Comparison of ENCODE assay signal across 8 cellular contexts in the genomic region with DNA sequence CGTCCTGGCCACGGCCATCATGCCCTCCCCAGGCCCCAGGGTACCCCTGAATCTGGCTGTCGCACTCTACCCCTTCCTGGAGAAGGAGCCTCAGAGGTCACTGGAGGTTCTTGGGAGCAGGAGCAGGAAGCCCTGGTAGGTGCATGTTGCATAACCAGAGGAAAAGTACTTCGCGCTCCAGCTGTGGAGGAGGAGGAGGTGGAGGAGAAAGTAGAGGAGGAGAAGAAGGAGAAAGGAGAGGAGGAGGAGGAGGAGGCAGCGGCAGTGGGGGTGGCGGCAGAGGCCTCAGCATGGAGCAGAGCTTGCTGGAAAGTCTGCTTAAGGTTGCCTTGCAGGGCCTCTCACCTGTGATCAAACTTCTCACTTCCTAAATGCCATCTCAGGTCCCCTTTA.
DNase-seq lines count a peak whose midpoint lies in the region; ATAC-seq, FAIRE-seq and TF ChIP-seq lines count a peak whose summit lies in the region.

No MANE protein-coding gene starts in this region.

- H3K9me1 ChIP-seq in K562 (ENCODE audit: control insufficient read depth, insufficient read depth, low read length) = peaks cover 5% of the 10 kb centered on the region

- TF ChIP-seq EP300 in Ishikawa (IDR thresholded peaks at IDR 0.05; ENCODE audit: borderline replicate concordance) (no peak; the same call in 1 of the 2 replicates), K562 (IDR thresholded peaks at IDR 0.05; ENCODE audit: low read length) (no peak)

- peaks cover 41% of the 10 kb centered on the region; the same call in 2 of the 3 replicates for H3K36me3 ChIP-seq in K562 (ENCODE audit: control insufficient read depth, insufficient read depth, low read length)
- H3K36me3 ChIP-seq in stomach smooth muscle (ENCODE audit: control insufficient read depth in 2 of 2, insufficient read depth in 2 of 2, low read length in 2 of 2) = peaks cover 15% of the 10 kb centered on the region in 2 donors
- H3K36me3 ChIP-seq in right atrium auricular region = peaks cover 14% of the 10 kb centered on the region

- peak overlapping the region; percentile 82; the same call in 2 of the 3 replicates for H3K27ac ChIP-seq in K562 (ENCODE audit: extremely low read depth, low read depth, low read length)
- peak overlapping the region; percentile 85 for H3K27ac ChIP-seq in layer of hippocampus (ENCODE audit: low read depth, low read length)
- peak overlapping the region; percentile 81 for H3K27ac ChIP-seq in stomach smooth muscle (ENCODE audit: low read length)
- H3K27ac ChIP-seq in right atrium auricular region = peak overlapping the region in 1 of 2 donors; percentile 66

- FAIRE-seq in K562 (lab: Jason Lieb, UNC) = peak; percentile 73

- H3K9ac ChIP-seq in K562 (ENCODE audit: insufficient read depth in 1 of 2, low read depth in 2 of 2, low read length in 2 of 2) (peak overlapping the region; percentile 69 to 94; a peak in 3 of 4 replicates), stomach smooth muscle (ENCODE audit: low read length in 2 of 2) (peak overlapping the region in 1 of 2 donors; percentile 27)

- intact Hi-C loops in K562 (cut with micrococcal nuclease) = loop anchor here (1.0 to 5.0 kb wide), 3 partner anchors 54 to 107 kb away; no protein-coding TSS in a partner anchor

- DNase-seq in K562 (ENCODE audit: extremely low read depth in 1 of 4, low spot score in 3 of 4) = peak in 1 of 4 experiments; percentile 31
- DNase-seq in right atrium auricular region (ENCODE audit: low spot score) = no peak
- DNase-seq in activated CD4-positive, alpha-beta T cell treated with anti-CD3 and anti-CD28 coated beads for 1 hour = no peak
- no peak for DNase-seq in NCI-H2107 treated with DMSO at 0.1 percent for 48 hours (lab: John Stamatoyannopoulos, UW; ENCODE audit: unreplicated experiment)

- 0 out of 2 replicates have a peak, but pooled peaks cover 7% of the 10 kb centered on the region for H4K20me1 ChIP-seq in K562 (replicated peaks; ENCODE audit: control insufficient read depth, insufficient read depth, low read length)

- WGBS in K562 (ENCODE audit: insufficient coverage, low coverage, missing lambda C conversion rate) = 64% methylated on average over 7 of the region's 7 CpGs

- peak overlapping the region; percentile 90; the same call in 1 of the 2 replicates for H2AFZ ChIP-seq in K562 (ENCODE audit: low read depth, low read length)

- no peak for TF ChIP-seq RAD21 in Ishikawa (IDR thresholded peaks at IDR 0.05; ENCODE audit: low read depth)
- no peak for TF ChIP-seq RAD21 in K562 (CRISPR knock-in tag; conservative IDR thresholded peaks at IDR 0.05 in 1 of 2, IDR thresholded peaks at IDR 0.05 in 1 of 2)

- peak overlapping the region; percentile 84 for H3K4me2 ChIP-seq in K562 (ENCODE audit: insufficient read depth, low read length)

- no peak for TF ChIP-seq CTCF in K562 (IDR thresholded peaks at IDR 0.05 in 2 of 3, conservative IDR thresholded peaks at IDR 0.05 in 1 of 3; ENCODE audit: insufficient read depth in 2 of 3, low read depth in 1 of 3, low read length in 3 of 3)
- no peak for TF ChIP-seq CTCF in right atrium auricular region (IDR thresholded peaks at IDR 0.05)

- no TSS peak for BruUV-seq in K562 (replicated peaks; lab: Mats Ljungman, UMichigan)

- POLR2A ChIA-PET in K562 (lab: Yijun Ruan, JAX) = interaction anchor here (0.6 to 0.9 kb wide), 3 partner anchors 14 to 62 kb away, joined by 3 read pairs; a partner anchor contains a TSS

- H3K4me3 ChIP-seq in K562 (no peak overlapping the region; the same call in 1 of the 2 replicates), stomach smooth muscle (ENCODE audit: low read length in 2 of 2) (peak overlapping the region in 1 of 2 donors; percentile 55), right atrium auricular region (no peak overlapping the region)

- CTCF ChIA-PET in K562 (lab: Yijun Ruan, JAX; ENCODE audit: low intra/inter-chr PET ratio) = interaction anchor here (0.9 kb wide), 1 partner anchor 108 kb away, joined by 3 read pairs; no protein-coding TSS in a partner anchor

- no peaks in the 10 kb centered on the region for H3K27me3 ChIP-seq in K562 (ENCODE audit: control insufficient read depth in 2 of 2, insufficient read depth in 2 of 2, low read length in 2 of 2)
- H3K27me3 ChIP-seq in layer of hippocampus (ENCODE audit: control insufficient read depth, insufficient read depth, low read length) = no peaks in the 10 kb centered on the region
- no peaks in the 10 kb centered on the region for H3K27me3 ChIP-seq in stomach smooth muscle (ENCODE audit: control insufficient read depth in 1 of 2, insufficient read depth in 2 of 2, low read length in 2 of 2)
- no peaks in the 10 kb centered on the region for H3K27me3 ChIP-seq in right atrium auricular region

- TF ChIP-seq POLR2A in K562 (conservative IDR thresholded peaks at IDR 0.05) = no peak
- TF ChIP-seq POLR2A in GM18505 (IDR thresholded peaks at IDR 0.05; ENCODE audit: borderline replicate concordance, extremely low read depth, insufficient read depth, insufficient read length) = no peak

- peaks cover 55 to 100% of the 10 kb centered on the region in 2 experiments for H3K4me1 ChIP-seq in K562 (replicated peaks in 1 of 2; ENCODE audit: control insufficient read depth in 2 of 2, insufficient read depth in 2 of 2, low read length in 2 of 2)
- peaks cover 56% of the 10 kb centered on the region for H3K4me1 ChIP-seq in stomach smooth muscle (ENCODE audit: control insufficient read depth, insufficient read depth, low read length)
- peaks cover 0 to 45% of the 10 kb centered on the region in 2 donors for H3K4me1 ChIP-seq in right atrium auricular region

- no peaks in the 10 kb centered on the region for H3K79me2 ChIP-seq in K562 (ENCODE audit: control insufficient read depth, insufficient read depth, low read length)

- in situ Hi-C loops in K562 (cut with MboI) = loop anchor here (5.0 kb wide), 1 partner anchor 109 kb away; no protein-coding TSS in a partner anchor

- no peak for ATAC-seq in K562
- no peak for ATAC-seq in GM18505 (IDR thresholded peaks at IDR 0.05; ENCODE audit: unreplicated experiment)

- H3K9me3 ChIP-seq in K562 (replicated peaks; ENCODE audit: control insufficient read depth, insufficient read depth, low read depth, low read length) (no peaks in the 10 kb centered on the region), stomach smooth muscle (ENCODE audit: control insufficient read depth in 2 of 2, low read length in 2 of 2) (no peaks in the 10 kb centered on the region), right atrium auricular region (no peaks in the 10 kb centered on the region)

TF ChIP-seq in Ishikawa, 13 proteins besides CTCF, POLR2A, EP300 and RAD21 (continues in another document):
- TF ChIP-seq YY1 (IDR thresholded peaks at IDR 0.05; ENCODE audit: low read depth) = no peak
- TF ChIP-seq, protein P1, sequence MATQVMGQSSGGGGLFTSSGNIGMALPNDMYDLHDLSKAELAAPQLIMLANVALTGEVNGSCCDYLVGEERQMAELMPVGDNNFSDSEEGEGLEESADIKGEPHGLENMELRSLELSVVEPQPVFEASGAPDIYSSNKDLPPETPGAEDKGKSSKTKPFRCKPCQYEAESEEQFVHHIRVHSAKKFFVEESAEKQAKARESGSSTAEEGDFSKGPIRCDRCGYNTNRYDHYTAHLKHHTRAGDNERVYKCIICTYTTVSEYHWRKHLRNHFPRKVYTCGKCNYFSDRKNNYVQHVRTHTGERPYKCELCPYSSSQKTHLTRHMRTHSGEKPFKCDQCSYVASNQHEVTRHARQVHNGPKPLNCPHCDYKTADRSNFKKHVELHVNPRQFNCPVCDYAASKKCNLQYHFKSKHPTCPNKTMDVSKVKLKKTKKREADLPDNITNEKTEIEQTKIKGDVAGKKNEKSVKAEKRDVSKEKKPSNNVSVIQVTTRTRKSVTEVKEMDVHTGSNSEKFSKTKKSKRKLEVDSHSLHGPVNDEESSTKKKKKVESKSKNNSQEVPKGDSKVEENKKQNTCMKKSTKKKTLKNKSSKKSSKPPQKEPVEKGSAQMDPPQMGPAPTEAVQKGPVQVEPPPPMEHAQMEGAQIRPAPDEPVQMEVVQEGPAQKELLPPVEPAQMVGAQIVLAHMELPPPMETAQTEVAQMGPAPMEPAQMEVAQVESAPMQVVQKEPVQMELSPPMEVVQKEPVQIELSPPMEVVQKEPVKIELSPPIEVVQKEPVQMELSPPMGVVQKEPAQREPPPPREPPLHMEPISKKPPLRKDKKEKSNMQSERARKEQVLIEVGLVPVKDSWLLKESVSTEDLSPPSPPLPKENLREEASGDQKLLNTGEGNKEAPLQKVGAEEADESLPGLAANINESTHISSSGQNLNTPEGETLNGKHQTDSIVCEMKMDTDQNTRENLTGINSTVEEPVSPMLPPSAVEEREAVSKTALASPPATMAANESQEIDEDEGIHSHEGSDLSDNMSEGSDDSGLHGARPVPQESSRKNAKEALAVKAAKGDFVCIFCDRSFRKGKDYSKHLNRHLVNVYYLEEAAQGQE (IDR thresholded peaks at IDR 0.05; ENCODE audit: low read depth) = no peak
- peak; percentile 72 for TF ChIP-seq CEBPB (IDR thresholded peaks at IDR 0.05)
